ENCODE assay signal across 1 cellular context in the genomic region with DNA sequence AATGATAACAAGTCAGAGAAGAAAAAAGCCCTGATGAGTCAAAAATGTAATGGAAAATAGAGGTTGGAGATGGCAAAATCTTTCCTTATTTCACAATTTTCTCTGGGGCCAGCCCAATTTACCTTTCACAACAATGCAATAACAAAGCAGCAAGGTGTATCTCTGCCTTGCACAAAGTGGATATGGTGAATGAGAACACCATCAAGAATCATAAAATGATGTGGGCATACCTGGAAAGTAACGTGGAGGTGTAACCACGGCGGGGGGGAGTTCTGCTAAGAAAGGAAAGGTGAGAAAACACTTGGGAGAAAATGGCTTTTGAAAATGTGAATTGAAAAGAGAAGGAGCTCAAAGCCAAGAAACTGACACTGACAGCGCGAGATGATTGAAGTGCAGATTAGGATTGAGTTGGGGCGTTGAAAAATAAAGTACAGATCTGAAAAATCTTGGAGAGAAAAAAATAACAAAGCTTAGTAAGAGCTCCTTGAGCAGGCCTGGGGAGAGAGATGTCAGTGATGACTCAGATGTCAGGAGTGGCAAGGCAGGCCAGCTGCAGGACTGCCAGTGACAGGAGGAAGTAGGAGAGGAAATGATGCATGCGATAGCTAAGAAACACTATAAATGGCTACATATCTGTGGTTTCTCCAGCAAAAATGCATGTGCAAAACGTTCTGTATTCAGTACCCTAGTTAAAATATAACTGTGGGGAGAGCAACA.
TF ChIP-seq lines count a peak whose summit lies in the region.

No MANE protein-coding gene starts in this region.

TF ChIP-seq in K562, 482 proteins besides CTCF, POLR2A, EP300 and RAD21 (continued from another document and continues in another):
- TF ChIP-seq, protein P1, sequence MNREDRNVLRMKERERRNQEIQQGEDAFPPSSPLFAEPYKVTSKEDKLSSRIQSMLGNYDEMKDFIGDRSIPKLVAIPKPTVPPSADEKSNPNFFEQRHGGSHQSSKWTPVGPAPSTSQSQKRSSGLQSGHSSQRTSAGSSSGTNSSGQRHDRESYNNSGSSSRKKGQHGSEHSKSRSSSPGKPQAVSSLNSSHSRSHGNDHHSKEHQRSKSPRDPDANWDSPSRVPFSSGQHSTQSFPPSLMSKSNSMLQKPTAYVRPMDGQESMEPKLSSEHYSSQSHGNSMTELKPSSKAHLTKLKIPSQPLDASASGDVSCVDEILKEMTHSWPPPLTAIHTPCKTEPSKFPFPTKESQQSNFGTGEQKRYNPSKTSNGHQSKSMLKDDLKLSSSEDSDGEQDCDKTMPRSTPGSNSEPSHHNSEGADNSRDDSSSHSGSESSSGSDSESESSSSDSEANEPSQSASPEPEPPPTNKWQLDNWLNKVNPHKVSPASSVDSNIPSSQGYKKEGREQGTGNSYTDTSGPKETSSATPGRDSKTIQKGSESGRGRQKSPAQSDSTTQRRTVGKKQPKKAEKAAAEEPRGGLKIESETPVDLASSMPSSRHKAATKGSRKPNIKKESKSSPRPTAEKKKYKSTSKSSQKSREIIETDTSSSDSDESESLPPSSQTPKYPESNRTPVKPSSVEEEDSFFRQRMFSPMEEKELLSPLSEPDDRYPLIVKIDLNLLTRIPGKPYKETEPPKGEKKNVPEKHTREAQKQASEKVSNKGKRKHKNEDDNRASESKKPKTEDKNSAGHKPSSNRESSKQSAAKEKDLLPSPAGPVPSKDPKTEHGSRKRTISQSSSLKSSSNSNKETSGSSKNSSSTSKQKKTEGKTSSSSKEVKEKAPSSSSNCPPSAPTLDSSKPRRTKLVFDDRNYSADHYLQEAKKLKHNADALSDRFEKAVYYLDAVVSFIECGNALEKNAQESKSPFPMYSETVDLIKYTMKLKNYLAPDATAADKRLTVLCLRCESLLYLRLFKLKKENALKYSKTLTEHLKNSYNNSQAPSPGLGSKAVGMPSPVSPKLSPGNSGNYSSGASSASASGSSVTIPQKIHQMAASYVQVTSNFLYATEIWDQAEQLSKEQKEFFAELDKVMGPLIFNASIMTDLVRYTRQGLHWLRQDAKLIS (CRISPR knock-in tag; IDR thresholded peaks at IDR 0.05): no peak; the same call in 1 of the 2 replicates
- no peak for TF ChIP-seq ZKSCAN3 (CRISPR knock-in tag; IDR thresholded peaks at IDR 0.05)
- TF ChIP-seq SRSF7 (optimal IDR thresholded peaks at IDR 0.05; ENCODE audit: low read depth, low read length): no peak
- TF ChIP-seq, protein P2, sequence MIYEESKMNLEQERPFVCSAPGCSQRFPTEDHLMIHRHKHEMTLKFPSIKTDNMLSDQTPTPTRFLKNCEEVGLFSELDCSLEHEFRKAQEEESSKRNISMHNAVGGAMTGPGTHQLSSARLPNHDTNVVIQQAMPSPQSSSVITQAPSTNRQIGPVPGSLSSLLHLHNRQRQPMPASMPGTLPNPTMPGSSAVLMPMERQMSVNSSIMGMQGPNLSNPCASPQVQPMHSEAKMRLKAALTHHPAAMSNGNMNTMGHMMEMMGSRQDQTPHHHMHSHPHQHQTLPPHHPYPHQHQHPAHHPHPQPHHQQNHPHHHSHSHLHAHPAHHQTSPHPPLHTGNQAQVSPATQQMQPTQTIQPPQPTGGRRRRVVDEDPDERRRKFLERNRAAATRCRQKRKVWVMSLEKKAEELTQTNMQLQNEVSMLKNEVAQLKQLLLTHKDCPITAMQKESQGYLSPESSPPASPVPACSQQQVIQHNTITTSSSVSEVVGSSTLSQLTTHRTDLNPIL (CRISPR knock-in tag; IDR thresholded peaks at IDR 0.05): no peak
- no peak for TF ChIP-seq ATF1 (CRISPR knock-in tag; IDR thresholded peaks at IDR 0.05)
- peak; percentile 78 for TF ChIP-seq ATF1 (tag; IDR thresholded peaks at IDR 0.05)
- no peak for TF ChIP-seq ZFP91 (CRISPR knock-in tag; IDR thresholded peaks at IDR 0.05)
- TF ChIP-seq CTBP1 (IDR thresholded peaks at IDR 0.05; ENCODE audit: borderline replicate concordance): peak; percentile 90
- TF ChIP-seq, protein P3, sequence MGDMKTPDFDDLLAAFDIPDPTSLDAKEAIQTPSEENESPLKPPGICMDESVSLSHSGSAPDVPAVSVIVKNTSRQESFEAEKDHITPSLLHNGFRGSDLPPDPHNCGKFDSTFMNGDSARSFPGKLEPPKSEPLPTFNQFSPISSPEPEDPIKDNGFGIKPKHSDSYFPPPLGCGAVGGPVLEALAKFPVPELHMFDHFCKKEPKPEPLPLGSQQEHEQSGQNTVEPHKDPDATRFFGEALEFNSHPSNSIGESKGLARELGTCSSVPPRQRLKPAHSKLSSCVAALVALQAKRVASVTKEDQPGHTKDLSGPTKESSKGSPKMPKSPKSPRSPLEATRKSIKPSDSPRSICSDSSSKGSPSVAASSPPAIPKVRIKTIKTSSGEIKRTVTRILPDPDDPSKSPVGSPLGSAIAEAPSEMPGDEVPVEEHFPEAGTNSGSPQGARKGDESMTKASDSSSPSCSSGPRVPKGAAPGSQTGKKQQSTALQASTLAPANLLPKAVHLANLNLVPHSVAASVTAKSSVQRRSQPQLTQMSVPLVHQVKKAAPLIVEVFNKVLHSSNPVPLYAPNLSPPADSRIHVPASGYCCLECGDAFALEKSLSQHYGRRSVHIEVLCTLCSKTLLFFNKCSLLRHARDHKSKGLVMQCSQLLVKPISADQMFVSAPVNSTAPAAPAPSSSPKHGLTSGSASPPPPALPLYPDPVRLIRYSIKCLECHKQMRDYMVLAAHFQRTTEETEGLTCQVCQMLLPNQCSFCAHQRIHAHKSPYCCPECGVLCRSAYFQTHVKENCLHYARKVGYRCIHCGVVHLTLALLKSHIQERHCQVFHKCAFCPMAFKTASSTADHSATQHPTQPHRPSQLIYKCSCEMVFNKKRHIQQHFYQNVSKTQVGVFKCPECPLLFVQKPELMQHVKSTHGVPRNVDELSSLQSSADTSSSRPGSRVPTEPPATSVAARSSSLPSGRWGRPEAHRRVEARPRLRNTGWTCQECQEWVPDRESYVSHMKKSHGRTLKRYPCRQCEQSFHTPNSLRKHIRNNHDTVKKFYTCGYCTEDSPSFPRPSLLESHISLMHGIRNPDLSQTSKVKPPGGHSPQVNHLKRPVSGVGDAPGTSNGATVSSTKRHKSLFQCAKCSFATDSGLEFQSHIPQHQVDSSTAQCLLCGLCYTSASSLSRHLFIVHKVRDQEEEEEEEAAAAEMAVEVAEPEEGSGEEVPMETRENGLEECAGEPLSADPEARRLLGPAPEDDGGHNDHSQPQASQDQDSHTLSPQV (IDR thresholded peaks at IDR 0.05): peak; percentile 86
- TF ChIP-seq ZNF224 (CRISPR knock-in tag; IDR thresholded peaks at IDR 0.05): no peak
- TF ChIP-seq ESRRA (IDR thresholded peaks at IDR 0.05; ENCODE audit: borderline replicate concordance, low read depth): peak; percentile 57; the same call in 1 of the 2 replicates
- no peak for TF ChIP-seq ZNF76 (CRISPR knock-in tag; IDR thresholded peaks at IDR 0.05; ENCODE audit: borderline replicate concordance)
- TF ChIP-seq TRIM24 (IDR thresholded peaks at IDR 0.05): peak; percentile 78 to 81
- TF ChIP-seq TRIM28 (IDR thresholded peaks at IDR 0.05): no peak
- TF ChIP-seq PTTG1 (tag; IDR thresholded peaks at IDR 0.05; ENCODE audit: low read depth): no peak
- TF ChIP-seq OTX1 (CRISPR knock-in tag; IDR thresholded peaks at IDR 0.05): no peak
- no peak for TF ChIP-seq MECOM (CRISPR knock-in tag; IDR thresholded peaks at IDR 0.05)
- TF ChIP-seq, protein P4, sequence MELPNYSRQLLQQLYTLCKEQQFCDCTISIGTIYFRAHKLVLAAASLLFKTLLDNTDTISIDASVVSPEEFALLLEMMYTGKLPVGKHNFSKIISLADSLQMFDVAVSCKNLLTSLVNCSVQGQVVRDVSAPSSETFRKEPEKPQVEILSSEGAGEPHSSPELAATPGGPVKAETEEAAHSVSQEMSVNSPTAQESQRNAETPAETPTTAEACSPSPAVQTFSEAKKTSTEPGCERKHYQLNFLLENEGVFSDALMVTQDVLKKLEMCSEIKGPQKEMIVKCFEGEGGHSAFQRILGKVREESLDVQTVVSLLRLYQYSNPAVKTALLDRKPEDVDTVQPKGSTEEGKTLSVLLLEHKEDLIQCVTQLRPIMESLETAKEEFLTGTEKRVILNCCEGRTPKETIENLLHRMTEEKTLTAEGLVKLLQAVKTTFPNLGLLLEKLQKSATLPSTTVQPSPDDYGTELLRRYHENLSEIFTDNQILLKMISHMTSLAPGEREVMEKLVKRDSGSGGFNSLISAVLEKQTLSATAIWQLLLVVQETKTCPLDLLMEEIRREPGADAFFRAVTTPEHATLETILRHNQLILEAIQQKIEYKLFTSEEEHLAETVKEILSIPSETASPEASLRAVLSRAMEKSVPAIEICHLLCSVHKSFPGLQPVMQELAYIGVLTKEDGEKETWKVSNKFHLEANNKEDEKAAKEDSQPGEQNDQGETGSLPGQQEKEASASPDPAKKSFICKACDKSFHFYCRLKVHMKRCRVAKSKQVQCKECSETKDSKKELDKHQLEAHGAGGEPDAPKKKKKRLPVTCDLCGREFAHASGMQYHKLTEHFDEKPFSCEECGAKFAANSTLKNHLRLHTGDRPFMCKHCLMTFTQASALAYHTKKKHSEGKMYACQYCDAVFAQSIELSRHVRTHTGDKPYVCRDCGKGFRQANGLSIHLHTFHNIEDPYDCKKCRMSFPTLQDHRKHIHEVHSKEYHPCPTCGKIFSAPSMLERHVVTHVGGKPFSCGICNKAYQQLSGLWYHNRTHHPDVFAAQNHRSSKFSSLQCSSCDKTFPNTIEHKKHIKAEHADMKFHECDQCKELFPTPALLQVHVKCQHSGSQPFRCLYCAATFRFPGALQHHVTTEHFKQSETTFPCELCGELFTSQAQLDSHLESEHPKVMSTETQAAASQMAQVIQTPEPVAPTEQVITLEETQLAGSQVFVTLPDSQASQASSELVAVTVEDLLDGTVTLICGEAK (IDR thresholded peaks at IDR 0.05): peak; percentile 53; the same call in 1 of the 2 replicates
- TF ChIP-seq, protein P4 (CRISPR knock-in tag; IDR thresholded peaks at IDR 0.05): no peak
- no peak for TF ChIP-seq TGIF2 (CRISPR knock-in tag; IDR thresholded peaks at IDR 0.05)
- TF ChIP-seq CBX8 (IDR thresholded peaks at IDR 0.05; ENCODE audit: borderline replicate concordance, extremely low read depth, low read depth, low read length, poor library complexity, severe bottlenecking): no peak
- TF ChIP-seq NR2C1 (IDR thresholded peaks at IDR 0.05): no peak
- TF ChIP-seq NR2C1 (tag; IDR thresholded peaks at IDR 0.05): 0 out of 2 replicates have a peak, but pooled peaks have one; percentile 13
- TF ChIP-seq NEUROD1 (IDR thresholded peaks at IDR 0.05; ENCODE audit: borderline replicate concordance, low read depth, low read length, partially characterized antibody): peak; percentile 62
- TF ChIP-seq PHTF2 (CRISPR knock-in tag; IDR thresholded peaks at IDR 0.05): no peak
- TF ChIP-seq HNRNPUL1 (IDR thresholded peaks at IDR 0.05; ENCODE audit: low read length): no peak
- TF ChIP-seq FOSL1 (tag; conservative IDR thresholded peaks at IDR 0.05): peak; percentile 97
- peak; percentile 48; the same call in 1 of the 2 replicates for TF ChIP-seq NKRF (IDR thresholded peaks at IDR 0.05; ENCODE audit: borderline replicate concordance)
- TF ChIP-seq JUNB (CRISPR knock-in tag; conservative IDR thresholded peaks at IDR 0.05): no peak
- TF ChIP-seq MAX (CRISPR knock-in tag; IDR thresholded peaks at IDR 0.05): no peak
- no peak for TF ChIP-seq ZNF583 (CRISPR knock-in tag; IDR thresholded peaks at IDR 0.05)
